Comparison of ENCODE assay signal across 15 cellular contexts in genomic region chr7:37820708-37821468, GRCh38.
DNase-seq lines count a peak whose midpoint lies in the region; ATAC-seq and TF ChIP-seq lines count a peak whose summit lies in the region.
"Had no signal": no experiment of that assay in that cellular context is flagged by ENCODE, and none has a peak within 500 bp of the region (broad histone marks: within the 10 kb centered on the region; RNA-seq: fewer than 3 reads in every experiment).

No MANE protein-coding gene starts in this region.

- ATAC-seq in GM19351 (IDR thresholded peaks at IDR 0.05; ENCODE audit: unreplicated experiment) = peak; percentile 81
- ATAC-seq in HG02588 (IDR thresholded peaks at IDR 0.05; ENCODE audit: unreplicated experiment) = peak; percentile 79
- ATAC-seq in HG03342 (IDR thresholded peaks at IDR 0.05; ENCODE audit: unreplicated experiment) = peak; percentile 51
- no peak for ATAC-seq in HG02759 (IDR thresholded peaks at IDR 0.05; ENCODE audit: unreplicated experiment)
- ATAC-seq: mucosa of descending colon had no signal

- DNase-seq in GM06990 (ENCODE audit: extremely low read depth, insufficient read length) (peak; percentile 46), NCI-H748 (lab: John Stamatoyannopoulos, UW; ENCODE audit: unreplicated experiment) (no peak), NCI-H2029 treated with DMSO at 0.1 percent for 48 hours (lab: John Stamatoyannopoulos, UW) (no peak)
- no peak for DNase-seq in stimulated activated CD4-positive, alpha-beta T cell treated with anti-CD3 and anti-CD28 coated beads, Interleukin-12 subunit alpha, Interleukin-12 subunit beta, amount 100 ng/mL, for 4 hours
- DNase-seq: activated gamma-delta T cell, endodermal cell, GF-D8, mucosa of descending colon, NCI-H187 treated with DMSO at 0.1 percent for 48 hours, SHP77, trophoblast cell had no signal

- TF ChIP-seq CTCF in GM06990 (IDR thresholded peaks at IDR 0.05; ENCODE audit: insufficient read depth, low read length, poor library complexity, severe bottlenecking) = no peak

- no peaks in the 10 kb centered on the region for H3K27me3 ChIP-seq in GM06990 (replicated peaks; ENCODE audit: control insufficient read depth, insufficient read depth, low read length)

- peak overlapping the region; percentile 32 for H3K4me3 ChIP-seq in GM06990 (replicated peaks; ENCODE audit: low read depth, low read length)
- H3K4me3 ChIP-seq: mucosa of descending colon had no signal

- no peaks in the 10 kb centered on the region for H3K36me3 ChIP-seq in GM06990 (ENCODE audit: control insufficient read depth, insufficient read depth, low read length)
